Comparison of ENCODE assay signal across 1 cellular context in genomic region chr16:53948326-53948725, GRCh38.
TF ChIP-seq lines count a peak whose summit lies in the region.

No MANE protein-coding gene starts in this region.

TF ChIP-seq in SK-N-SH treated with all-trans-retinoic acid at 6 μM for 48 hours, 23 proteins besides CTCF, POLR2A, EP300 and RAD21 (continued from another document):
- TF ChIP-seq, protein P1, sequence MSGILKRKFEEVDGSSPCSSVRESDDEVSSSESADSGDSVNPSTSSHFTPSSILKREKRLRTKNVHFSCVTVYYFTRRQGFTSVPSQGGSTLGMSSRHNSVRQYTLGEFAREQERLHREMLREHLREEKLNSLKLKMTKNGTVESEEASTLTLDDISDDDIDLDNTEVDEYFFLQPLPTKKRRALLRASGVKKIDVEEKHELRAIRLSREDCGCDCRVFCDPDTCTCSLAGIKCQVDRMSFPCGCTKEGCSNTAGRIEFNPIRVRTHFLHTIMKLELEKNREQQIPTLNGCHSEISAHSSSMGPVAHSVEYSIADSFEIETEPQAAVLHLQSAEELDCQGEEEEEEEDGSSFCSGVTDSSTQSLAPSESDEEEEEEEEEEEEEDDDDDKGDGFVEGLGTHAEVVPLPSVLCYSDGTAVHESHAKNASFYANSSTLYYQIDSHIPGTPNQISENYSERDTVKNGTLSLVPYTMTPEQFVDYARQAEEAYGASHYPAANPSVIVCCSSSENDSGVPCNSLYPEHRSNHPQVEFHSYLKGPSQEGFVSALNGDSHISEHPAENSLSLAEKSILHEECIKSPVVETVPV (CRISPR knock-in tag; IDR thresholded peaks at IDR 0.05), result no peak
- TF ChIP-seq ZFP30 (CRISPR knock-in tag; IDR thresholded peaks at IDR 0.05), result no peak
- TF ChIP-seq TOX (CRISPR knock-in tag; IDR thresholded peaks at IDR 0.05; ENCODE audit: borderline replicate concordance), result no peak
- TF ChIP-seq OSR1 (CRISPR knock-in tag; IDR thresholded peaks at IDR 0.05), result no peak
- no peak for TF ChIP-seq PPARA (CRISPR knock-in tag; IDR thresholded peaks at IDR 0.05; ENCODE audit: borderline replicate concordance)
- no peak for TF ChIP-seq GLIS3 (CRISPR knock-in tag; IDR thresholded peaks at IDR 0.05)
- TF ChIP-seq ZFP3 (CRISPR knock-in tag; IDR thresholded peaks at IDR 0.05), result no peak
- no peak for TF ChIP-seq ISL1 (CRISPR knock-in tag; IDR thresholded peaks at IDR 0.05)
- no peak for TF ChIP-seq ESRRG (CRISPR knock-in tag; IDR thresholded peaks at IDR 0.05)
- TF ChIP-seq ZC3H10 (CRISPR knock-in tag; IDR thresholded peaks at IDR 0.05), result no peak
- no peak for TF ChIP-seq ZNF70 (CRISPR knock-in tag; IDR thresholded peaks at IDR 0.05)
